ENCODE assay signal across 8 cellular contexts in the genomic region with DNA sequence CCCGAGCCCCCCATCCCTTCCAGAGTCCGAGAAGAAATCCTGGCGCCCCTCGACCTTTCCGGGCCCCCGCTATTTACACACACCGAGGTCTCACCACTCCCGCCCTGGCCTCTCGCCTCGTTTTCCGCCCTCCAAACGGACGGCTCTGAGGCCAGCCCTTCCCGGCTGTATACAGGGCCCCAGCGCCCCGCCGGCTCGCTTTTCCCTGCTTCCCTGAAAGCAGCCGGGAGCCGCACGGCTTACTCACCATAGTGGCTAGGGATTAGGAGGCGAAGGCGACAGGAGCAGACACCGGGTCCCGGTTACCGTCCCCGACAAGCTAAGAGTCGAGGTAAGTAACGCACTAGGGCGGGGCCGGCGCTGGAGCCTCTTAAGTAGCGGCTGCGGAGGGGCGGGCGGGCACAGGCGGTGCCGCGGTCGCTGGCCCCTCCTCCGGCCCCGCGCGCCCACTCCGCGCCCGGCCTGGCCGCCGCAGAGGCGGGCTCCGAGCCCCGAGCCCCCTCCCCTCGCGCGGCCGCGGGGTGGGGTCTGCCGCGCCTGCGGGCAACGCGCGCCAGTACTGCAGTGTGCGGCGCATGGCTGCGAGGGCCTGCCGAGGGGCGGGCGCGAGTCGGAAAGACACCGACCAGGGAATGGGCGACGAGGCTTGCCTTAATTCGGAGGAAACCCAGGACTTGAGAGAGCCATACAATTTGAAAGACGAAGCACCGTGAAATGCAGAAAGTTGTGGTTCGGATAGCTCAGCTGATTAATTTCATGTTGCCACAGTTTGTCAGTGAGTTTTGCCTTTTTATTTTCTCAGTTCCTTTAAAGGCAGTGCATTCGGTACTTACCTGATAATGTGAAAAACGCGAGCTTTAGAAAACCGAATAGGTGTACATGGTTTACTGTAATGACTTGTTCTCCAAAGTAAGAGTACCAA. TPM values are rescaled to one million over a fixed set of nuclear protein-coding genes. Genes with fewer than 3 reads are reported as not detected.
DNase-seq lines count a peak whose midpoint lies in the region; ATAC-seq and TF ChIP-seq lines count a peak whose summit lies in the region.

Gene TUBA1B (minus strand): TSS at position 345 of the 922 bp plus-strand sequence. CDS start 95 bp downstream, at position 250.

- H3K36me3 ChIP-seq in HUES64 (ENCODE audit: insufficient read depth, low read length) (peaks cover 33% of the 10 kb centered on the region), OCI-LY1 (ENCODE audit: insufficient read depth, low read length) (peaks cover 44% of the 10 kb centered on the region), mesodermal cell (ENCODE audit: control insufficient read depth, insufficient read depth, low read length) (peaks cover 34% of the 10 kb centered on the region)

- peaks cover 23% of the 10 kb centered on the region for H3K79me2 ChIP-seq in OCI-LY1 (ENCODE audit: insufficient read depth, low read length)

- H3K4me1 ChIP-seq in HUES64 (ENCODE audit: insufficient read depth, low read length), result peaks cover 16% of the 10 kb centered on the region
- H3K4me1 ChIP-seq in OCI-LY1 (ENCODE audit: insufficient read depth, low read length, severe bottlenecking), result peaks cover 29% of the 10 kb centered on the region
- H3K4me1 ChIP-seq in mesodermal cell (ENCODE audit: control insufficient read depth, insufficient read depth, low read length, poor library complexity, severe bottlenecking), result no peaks in the 10 kb centered on the region

- H3F3A ChIP-seq in OCI-LY1 (ENCODE audit: insufficient read depth, low read length), result peaks cover 19% of the 10 kb centered on the region

- H3K9me3 ChIP-seq in HUES64 (ENCODE audit: insufficient read depth, low read depth, low read length), result no peaks in the 10 kb centered on the region
- H3K9me3 ChIP-seq in OCI-LY1 (ENCODE audit: low read length), result no peaks in the 10 kb centered on the region
- H3K9me3 ChIP-seq in mesodermal cell (ENCODE audit: control insufficient read depth, low read length), result no peaks in the 10 kb centered on the region

- ATAC-seq in GM21423 (IDR thresholded peaks at IDR 0.05; ENCODE audit: unreplicated experiment), result peak; percentile 74

- DNase-seq in Caki2 (ENCODE audit: low read depth), result peak; percentile 90
- DNase-seq in activated CD8-positive, alpha-beta memory T cell treated with anti-CD3 and anti-CD28 coated beads, Interleukin-2, amount 50 U/mL, for 4 hours, result peak; percentile 90
- DNase-seq in stimulated activated CD8-positive, alpha-beta memory T cell treated with anti-CD3 and anti-CD28 coated beads, Interleukin-15, amount 100 ng/mL, for 4 hours (ENCODE audit: low read depth in 2 of 2), result peak; percentile 78 to 83

- H3K27me3 ChIP-seq in HUES64 (ENCODE audit: insufficient read depth, low read length) (no peaks in the 10 kb centered on the region), OCI-LY1 (ENCODE audit: insufficient read depth, low read length) (no peaks in the 10 kb centered on the region)

- H3K9ac ChIP-seq in HUES64 (ENCODE audit: low read depth, low read length) (peak within 1 kb of the TSS; percentile 98), OCI-LY1 (ENCODE audit: low read length) (peak within 1 kb of the TSS; percentile 98)

- peak within 1 kb of the TSS; percentile 86 for H3K4me2 ChIP-seq in OCI-LY1 (ENCODE audit: low read length)

- H3K9me2 ChIP-seq in OCI-LY1 (ENCODE audit: low read depth, low read length), result no peaks in the 10 kb centered on the region

- in situ Hi-C loops in Caki2 (cut with HindIII; ENCODE audit: low pct_unique_long_range_greater_than_20kb, low sequenced_read_pairs) (no loop called here), endometrial microvascular endothelial cells (cut with HindIII; ENCODE audit: inconsistent ontology term, low pct_unique_long_range_greater_than_20kb, low sequenced_read_pairs) (no loop called here)

- H4K20me1 ChIP-seq in OCI-LY1 (ENCODE audit: insufficient read depth, low read length), result no peaks in the 10 kb centered on the region

- H2AFZ ChIP-seq in OCI-LY1 (ENCODE audit: low read length), result no peak within 1 kb of the TSS

- peak within 1 kb of the TSS; percentile 70 for H3K4me3 ChIP-seq in HUES64 (ENCODE audit: low read length)
- H3K4me3 ChIP-seq in OCI-LY1 (ENCODE audit: low read depth, low read length, poor library complexity, severe bottlenecking), result peak within 1 kb of the TSS; percentile 76
- H3K4me3 ChIP-seq in mesodermal cell (ENCODE audit: extremely low read depth, insufficient read depth, low read length, poor library complexity, severe bottlenecking), result peak within 1 kb of the TSS; percentile 73

- no peak for TF ChIP-seq CTCF in OCI-LY1 (IDR thresholded peaks at IDR 0.05; ENCODE audit: low read length)

- peak within 1 kb of the TSS; percentile 99 for H3K27ac ChIP-seq in HUES64 (ENCODE audit: low read depth, low read length)
- H3K27ac ChIP-seq in OCI-LY1 (ENCODE audit: low read depth, low read length, poor library complexity, severe bottlenecking), result peak within 1 kb of the TSS; percentile 99
- peak within 1 kb of the TSS; percentile 97 for H3K27ac ChIP-seq in mesodermal cell (ENCODE audit: low read depth, low read length, severe bottlenecking)

- WGBS in HUES64, result 1% methylated on average over 82 of the region's 82 CpGs
- WGBS in mesodermal cell (ENCODE audit: insufficient coverage in 2 of 2), 2 experiments, result 1 to 2% methylated on average over 74 to 80 of the region's 82 CpGs

RNA-seq across cellular contexts. Expression of gene TUBA1B, which starts in this region (rescaled TPM):
- total RNA-seq in Caki2 (2014; rRNA removed; shearing (Covaris generic); ENCODE audit: low replicate concordance), result 3,617 and 4,414 TPM in 2 replicates
- polyA plus RNA-seq in HUES64 (2013, experiment 1 of 2), result 2,373 TPM
- polyA plus RNA-seq in HUES64 (2013, experiment 2 of 2), result 2,516 TPM
- 4,601 TPM for total RNA-seq in endometrial microvascular endothelial cells (ENCODE audit: inconsistent ontology term)
- polyA plus RNA-seq in mesodermal cell (2013, experiment 1 of 2), result 2,326 TPM
- 2,085 TPM for polyA plus RNA-seq in mesodermal cell (2013, experiment 2 of 2)

Comparison
In these comparisons a context has a peak if more than half of its experiments do, and no peak if none do; other contexts are left out.
1. Peak in every context shown above with its lines: DNase-seq, ATAC-seq, H3K4me3 ChIP-seq and H3K27ac ChIP-seq.